ENCODE assay signal across 29 cellular contexts in the genomic region with DNA sequence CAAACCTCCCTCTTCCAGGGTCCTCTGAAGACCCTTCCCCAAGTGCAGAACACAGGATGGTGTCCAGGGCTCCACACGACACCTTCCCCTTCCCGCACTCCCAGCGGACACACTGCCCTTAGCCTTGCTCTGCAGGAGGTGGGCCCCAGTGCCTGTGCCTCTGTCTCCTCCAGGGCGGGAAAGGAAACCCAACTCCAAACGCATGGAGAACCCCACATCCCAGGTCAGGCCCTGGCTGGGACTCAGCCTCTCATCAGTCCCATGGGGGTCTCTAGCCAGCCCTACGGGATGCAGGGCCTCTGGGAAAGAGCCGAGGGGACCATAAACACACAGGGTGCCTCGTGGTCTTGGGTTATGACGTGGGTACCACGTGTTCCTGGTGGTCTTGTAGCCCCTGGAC.
"Had no signal": no experiment of that assay in that cellular context is flagged by ENCODE, and none has a peak within 500 bp of the region (broad histone marks: within the 10 kb centered on the region; RNA-seq: fewer than 3 reads in every experiment).

No MANE protein-coding gene starts in this region.

- H3K36me3 ChIP-seq: colonic mucosa, esophagus muscularis mucosa, esophagus squamous epithelium, gastrocnemius medialis, gastroesophageal sphincter, heart left ventricle, heart right ventricle had no signal

- ATAC-seq: effector memory CD8-positive, alpha-beta T cell; esophagus mucosa; foreskin keratinocyte; gastrocnemius medialis; gastroesophageal sphincter; heart left ventricle; heart right ventricle had no signal

- H3K27ac Mint-ChIP-seq: dendritic cell treated with granulocyte-macrophage colony-stimulating factor and Interleukin-4, amounts not matched to agents 40 ng/mL and 50 ng/mL, for 4 days; effector memory CD8-positive, alpha-beta T cell; endodermal cell had no signal

- H3K9me3 ChIP-seq: colonic mucosa had no signal

- H3K9me3 Mint-ChIP-seq: effector memory CD8-positive, alpha-beta T cell had no signal

- H3K4me1 ChIP-seq: colonic mucosa, foreskin keratinocyte, gastrocnemius medialis had no signal

- DNase-seq: colonic mucosa; cortex of kidney; dermis blood vessel endothelial cell; dorsolateral prefrontal cortex; effector CD4-positive, alpha-beta T cell; effector CD8-positive, alpha-beta T cell; effector memory CD4-positive, alpha-beta T cell; effector memory CD8-positive, alpha-beta T cell; erythroblast; esophagus squamous epithelium; foreskin fibroblast; foreskin keratinocyte; foreskin melanocyte; gastrocnemius medialis; glutamatergic neuron; head of caudate nucleus; heart left ventricle; heart right ventricle had no signal

- H3K4me3 Mint-ChIP-seq: dendritic cell treated with granulocyte-macrophage colony-stimulating factor and Interleukin-4, amounts not matched to agents 40 ng/mL and 50 ng/mL, for 4 days; effector memory CD8-positive, alpha-beta T cell; endodermal cell had no signal

- H3K4me3 ChIP-seq: colonic mucosa, coronary artery, dorsolateral prefrontal cortex, esophagus muscularis mucosa, esophagus squamous epithelium, gastrocnemius medialis, gastroesophageal sphincter, heart left ventricle, heart right ventricle had no signal

- FAIRE-seq: colon, endometrium, endothelial cell of umbilical vein, frontal cortex had no signal

- H3K27me3 ChIP-seq: colonic mucosa, dorsolateral prefrontal cortex, esophagus muscularis mucosa, esophagus squamous epithelium, foreskin keratinocyte, gastrocnemius medialis, gastroesophageal sphincter, heart left ventricle, heart right ventricle had no signal

- H3K27ac ChIP-seq: colonic mucosa, coronary artery, dorsolateral prefrontal cortex, epithelial cell of prostate, esophagus muscularis mucosa, esophagus squamous epithelium, foreskin keratinocyte, gastrocnemius medialis, gastroesophageal sphincter, heart left ventricle, heart right ventricle had no signal

- H3K4me1 Mint-ChIP-seq: endodermal cell had no signal

- H3K27me3 Mint-ChIP-seq: dendritic cell treated with granulocyte-macrophage colony-stimulating factor and Interleukin-4, amounts not matched to agents 40 ng/mL and 50 ng/mL, for 4 days; effector memory CD8-positive, alpha-beta T cell had no signal
